7 cellular contexts compared by ENCODE assay signal in the genomic region with DNA sequence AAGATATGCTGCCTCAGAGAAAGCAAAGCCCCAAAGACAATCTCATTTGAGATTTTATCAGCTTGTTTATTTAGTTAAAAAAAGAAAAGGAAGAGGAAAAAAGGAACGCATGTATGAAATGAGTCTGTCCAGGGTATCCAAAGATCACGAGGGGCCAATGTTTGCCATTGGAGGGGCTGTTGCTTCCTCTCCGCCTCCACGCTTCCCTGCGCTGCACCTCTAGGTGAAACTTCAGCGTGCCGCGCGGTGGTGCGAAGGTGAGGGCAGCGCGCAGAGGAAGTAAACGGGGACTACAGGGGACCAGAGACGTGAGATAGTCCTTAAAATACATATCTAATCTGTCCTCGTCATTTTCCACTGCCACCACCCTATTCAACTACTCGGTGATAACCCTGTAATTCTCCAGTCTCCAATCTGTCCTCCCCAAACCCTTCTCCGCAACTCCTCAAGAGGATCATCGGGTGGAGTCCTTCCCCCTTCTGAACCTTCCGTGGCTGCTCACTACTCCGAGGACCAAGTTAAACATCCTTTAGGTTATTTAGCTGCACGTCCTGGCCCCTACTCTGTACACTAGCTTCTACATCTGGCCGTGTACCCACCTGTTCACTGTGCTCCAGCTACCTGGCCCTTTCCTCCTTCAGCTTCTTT. TPM values are rescaled to one million over a fixed set of nuclear protein-coding genes. Genes with fewer than 3 reads are reported as not detected.
DNase-seq lines count a peak whose midpoint lies in the region; ATAC-seq, FAIRE-seq and TF ChIP-seq lines count a peak whose summit lies in the region.

No MANE protein-coding gene starts in this region.

- peaks cover 27% of the 10 kb centered on the region for H3K79me2 ChIP-seq in keratinocyte (ENCODE audit: control insufficient read depth, insufficient read depth, low read length)

- H4K20me1 ChIP-seq in keratinocyte (ENCODE audit: control insufficient read depth, extremely low read depth, insufficient read depth, low read length): no peaks in the 10 kb centered on the region

- peaks cover 16% of the 10 kb centered on the region for H3K4me1 Mint-ChIP-seq in activated CD8-positive, alpha-beta memory T cell treated with anti-CD3 and anti-CD28 coated beads, Interleukin-2, amount 10 ng/mL, durations not matched to agents 7 days and 5 days
- H3K4me1 Mint-ChIP-seq in stimulated activated memory B cell treated with anti-CD40 and anti-IgM and Interleukin-4, amounts not matched to agents 10 μg/mL and 1 μg/mL and 100 μg/mL, for 72 hours: peaks cover 19% of the 10 kb centered on the region

- H3K9ac ChIP-seq in HUES48 (ENCODE audit: low read depth, low read length): no peak overlapping the region
- H3K9ac ChIP-seq in keratinocyte (ENCODE audit: control insufficient read depth, extremely low read depth, insufficient read depth, low read length): no peak overlapping the region

- no peak for ATAC-seq in activated CD8-positive, alpha-beta memory T cell treated with anti-CD3 and anti-CD28 coated beads, Interleukin-2, amount 10 ng/mL, durations not matched to agents 7 days and 5 days
- ATAC-seq in stimulated activated memory B cell treated with anti-CD40 and anti-IgM and Interleukin-4, amounts not matched to agents 10 μg/mL and 1 μg/mL and 100 μg/mL, for 72 hours: no peak

- CTCF ChIA-PET in activated CD8-positive, alpha-beta memory T cell treated with anti-CD3 and anti-CD28 coated beads, Interleukin-2, amount 10 ng/mL, durations not matched to agents 7 days and 5 days (lab: Charles Lee): interaction anchor here (1.2 to 9.9 kb wide), 4 partner anchors 17 to 123 kb away, joined by 5 to 70 read pairs (median 8); no protein-coding TSS in a partner anchor

- H3K9me1 ChIP-seq in keratinocyte (ENCODE audit: control insufficient read depth, extremely low read depth, insufficient read depth, low read length): no peaks in the 10 kb centered on the region

- peaks cover 18% of the 10 kb centered on the region for H3K4me1 ChIP-seq in HUES48 (ENCODE audit: control insufficient read depth, insufficient read depth, low read length)
- peaks cover 22% of the 10 kb centered on the region for H3K4me1 ChIP-seq in keratinocyte (ENCODE audit: control insufficient read depth, extremely low read depth, insufficient read depth, low read length)
- H3K4me1 ChIP-seq in right atrium auricular region: peaks cover 0 to 22% of the 10 kb centered on the region in 2 donors

- H3K27ac ChIP-seq in HUES48 (ENCODE audit: low read depth, low read length) (no peak overlapping the region), keratinocyte (ENCODE audit: control insufficient read depth, insufficient read depth, low read length) (no peak overlapping the region), right atrium auricular region (peak overlapping the region in 1 of 2 donors; percentile 88)

- peaks cover 49% of the 10 kb centered on the region for H3K27me3 Mint-ChIP-seq in activated CD8-positive, alpha-beta memory T cell treated with anti-CD3 and anti-CD28 coated beads, Interleukin-2, amount 10 ng/mL, durations not matched to agents 7 days and 5 days
- H3K27me3 Mint-ChIP-seq in stimulated activated memory B cell treated with anti-CD40 and anti-IgM and Interleukin-4, amounts not matched to agents 10 μg/mL and 1 μg/mL and 100 μg/mL, for 72 hours: peaks cover 47% of the 10 kb centered on the region

- no peaks in the 10 kb centered on the region for H3K9me3 Mint-ChIP-seq in activated CD8-positive, alpha-beta memory T cell treated with anti-CD3 and anti-CD28 coated beads, Interleukin-2, amount 10 ng/mL, durations not matched to agents 7 days and 5 days (ENCODE audit: low read depth)
- H3K9me3 Mint-ChIP-seq in stimulated activated memory B cell treated with anti-CD40 and anti-IgM and Interleukin-4, amounts not matched to agents 10 μg/mL and 1 μg/mL and 100 μg/mL, for 72 hours: no peaks in the 10 kb centered on the region

- FAIRE-seq in keratinocyte (lab: Jason Lieb, UNC): no peak

- peaks cover 26% of the 10 kb centered on the region for H3K27me3 ChIP-seq in HUES48 (ENCODE audit: control insufficient read depth, insufficient read depth, low read length)
- no peaks in the 10 kb centered on the region for H3K27me3 ChIP-seq in keratinocyte (ENCODE audit: control insufficient read depth, extremely low read depth, insufficient read depth, low read length)
- H3K27me3 ChIP-seq in right atrium auricular region: no peaks in the 10 kb centered on the region

- DNase-seq in activated CD8-positive, alpha-beta memory T cell treated with anti-CD3 and anti-CD28 coated beads, Interleukin-2, amount 10 ng/mL, durations not matched to agents 7 days and 5 days: no peak
- DNase-seq in keratinocyte (ENCODE audit: low read depth, low spot score) (no peak), cortex of kidney (lab: John Stamatoyannopoulos, UW) (no peak), right atrium auricular region (ENCODE audit: low spot score) (no peak), NCI-H2227 treated with DMSO at 0.1 percent for 48 hours (lab: John Stamatoyannopoulos, UW) (no peak)

- peak overlapping the region; percentile 33 for H2AFZ ChIP-seq in keratinocyte (ENCODE audit: control insufficient read depth, low read length)

- no peak overlapping the region for H3K27ac Mint-ChIP-seq in activated CD8-positive, alpha-beta memory T cell treated with anti-CD3 and anti-CD28 coated beads, Interleukin-2, amount 10 ng/mL, durations not matched to agents 7 days and 5 days
- H3K27ac Mint-ChIP-seq in stimulated activated memory B cell treated with anti-CD40 and anti-IgM and Interleukin-4, amounts not matched to agents 10 μg/mL and 1 μg/mL and 100 μg/mL, for 72 hours: no peak overlapping the region

- dilution Hi-C loops in keratinocyte (cut with MboI; ENCODE audit: extremely low pct_ligation_motif_present, low sequenced_read_pairs): no loop called here

- H3K36me3 Mint-ChIP-seq in activated CD8-positive, alpha-beta memory T cell treated with anti-CD3 and anti-CD28 coated beads, Interleukin-2, amount 10 ng/mL, durations not matched to agents 7 days and 5 days: peaks cover 1% of the 10 kb centered on the region
- no peaks in the 10 kb centered on the region for H3K36me3 Mint-ChIP-seq in stimulated activated memory B cell treated with anti-CD40 and anti-IgM and Interleukin-4, amounts not matched to agents 10 μg/mL and 1 μg/mL and 100 μg/mL, for 72 hours

- no peak for TF ChIP-seq CTCF in keratinocyte (optimal IDR thresholded peaks at IDR 0.05 in 1 of 3, IDR thresholded peaks at IDR 0.05 in 1 of 3, conservative IDR thresholded peaks at IDR 0.05 in 1 of 3; ENCODE audit: extremely low read depth in 1 of 3, insufficient read depth in 2 of 3, low read length in 3 of 3)
- TF ChIP-seq CTCF in right atrium auricular region (IDR thresholded peaks at IDR 0.05): no peak

- peak overlapping the region; percentile 70 for H3K4me2 ChIP-seq in keratinocyte (ENCODE audit: control insufficient read depth, extremely low read depth, insufficient read depth, low read depth, low read length)

- peak overlapping the region; percentile 72 for H3K4me3 Mint-ChIP-seq in activated CD8-positive, alpha-beta memory T cell treated with anti-CD3 and anti-CD28 coated beads, Interleukin-2, amount 10 ng/mL, durations not matched to agents 7 days and 5 days
- H3K4me3 Mint-ChIP-seq in stimulated activated memory B cell treated with anti-CD40 and anti-IgM and Interleukin-4, amounts not matched to agents 10 μg/mL and 1 μg/mL and 100 μg/mL, for 72 hours: peak overlapping the region; percentile 82

- H3K4me3 ChIP-seq in HUES48 (ENCODE audit: low read depth, low read length) (peak overlapping the region; percentile 68), keratinocyte (ENCODE audit: control insufficient read depth in 2 of 3, extremely low read depth in 1 of 3, insufficient read depth in 2 of 3, low read depth in 1 of 3, low read length in 3 of 3) (no peak overlapping the region), right atrium auricular region (no peak overlapping the region)

- H3K9me3 ChIP-seq in HUES48 (ENCODE audit: control insufficient read depth, insufficient read depth, low read length) (no peaks in the 10 kb centered on the region), keratinocyte (ENCODE audit: control insufficient read depth, low read depth, low read length) (no peaks in the 10 kb centered on the region), right atrium auricular region (no peaks in the 10 kb centered on the region)

- no peaks in the 10 kb centered on the region for H3K36me3 ChIP-seq in HUES48 (ENCODE audit: control insufficient read depth, insufficient read depth, low read length)
- peaks cover 0 to 2% of the 10 kb centered on the region in 2 experiments for H3K36me3 ChIP-seq in keratinocyte (ENCODE audit: control insufficient read depth in 2 of 2, extremely low read depth in 1 of 2, insufficient read depth in 2 of 2, low read length in 2 of 2)
- H3K36me3 ChIP-seq in right atrium auricular region: no peaks in the 10 kb centered on the region

RNA-seq across cellular contexts. Expression of gene DCBLD1, which starts 1.1 kb away (rescaled TPM):
- 1 to 10 TPM; 5.8 to 6.1 TPM for total RNA-seq in activated CD8-positive, alpha-beta memory T cell treated with anti-CD3 and anti-CD28 coated beads, Interleukin-2, amount 10 ng/mL, durations not matched to agents 7 days and 5 days
- 15.8 to 21.7 TPM (median 21.0 TPM) in 3 replicates for polyA plus RNA-seq in keratinocyte
- 24.9 TPM for polyA plus RNA-seq in keratinocyte (2011; ENCODE audit: low read depth)
- 7.7 and 10.3 TPM in 2 replicates for polyA plus RNA-seq in keratinocyte (2011; cell fraction: cytosol; rRNA removed)
- polyA plus RNA-seq in keratinocyte (2011; cell fraction: nucleus; rRNA removed): 25.4 and 31.5 TPM in 2 replicates
- polyA plus RNA-seq in keratinocyte (2012; ENCODE audit: low replicate concordance): 10.5 and 17.1 TPM in 2 replicates
- 7.9 to 19.4 TPM (median 16.5 TPM) in 3 replicates for polyA minus RNA-seq in keratinocyte
- 20.3 TPM for polyA minus RNA-seq in keratinocyte (2011; cell fraction: cytosol; rRNA and poly(A)+ RNA removed)
- polyA minus RNA-seq in keratinocyte (2011; cell fraction: nucleus; rRNA and poly(A)+ RNA removed): 31.2 and 42.1 TPM in 2 replicates
- 1 to 10 TPM; 6.3 to 7.1 TPM for total RNA-seq in right atrium auricular region

RNA-seq across cellular contexts. Expression of gene ROS1, which starts 55.7 kb away (rescaled TPM):
- not detected for total RNA-seq in activated CD8-positive, alpha-beta memory T cell treated with anti-CD3 and anti-CD28 coated beads, Interleukin-2, amount 10 ng/mL, durations not matched to agents 7 days and 5 days
- 0.16 to 0.46 TPM (median 0.16 TPM) in 3 replicates for polyA plus RNA-seq in keratinocyte
- not detected for polyA plus RNA-seq in keratinocyte (2011; ENCODE audit: low read depth)
- polyA plus RNA-seq in keratinocyte (2011; cell fraction: cytosol; rRNA removed): 0.07 and 0.08 TPM in 2 replicates
- 0.45 and 0.50 TPM in 2 replicates for polyA plus RNA-seq in keratinocyte (2011; cell fraction: nucleus; rRNA removed)
- polyA plus RNA-seq in keratinocyte (2012; ENCODE audit: low replicate concordance): 0.21 TPM in 1 of 2 replicates, not detected in the other
- 0.10 to 0.49 TPM (median 0.35 TPM) in 3 replicates for polyA minus RNA-seq in keratinocyte
- polyA minus RNA-seq in keratinocyte (2011; cell fraction: cytosol; rRNA and poly(A)+ RNA removed): not detected
- 0.63 and 1.7 TPM in 2 replicates for polyA minus RNA-seq in keratinocyte (2011; cell fraction: nucleus; rRNA and poly(A)+ RNA removed)
- total RNA-seq in right atrium auricular region: not detected
